20 cellular contexts compared by ENCODE assay signal in genomic region chr2:12636837-12637581, GRCh38.
DNase-seq lines count a peak whose midpoint lies in the region; ATAC-seq, FAIRE-seq and TF ChIP-seq lines count a peak whose summit lies in the region.
"Had no signal": no experiment of that assay in that cellular context is flagged by ENCODE, and none has a peak within 500 bp of the region (broad histone marks: within the 10 kb centered on the region; RNA-seq: fewer than 3 reads in every experiment).

No MANE protein-coding gene starts in this region.

- POLR2A ChIA-PET in endothelial cell of umbilical vein (lab: Charles Lee): no interaction called here

- no TSS peak for BruUV-seq in endothelial cell of umbilical vein (replicated peaks; lab: Mats Ljungman, UMichigan)

- H3K9me3 ChIP-seq in endothelial cell of umbilical vein (replicated peaks; ENCODE audit: control insufficient read depth, insufficient read depth, low read length): no peaks in the 10 kb centered on the region
- H3K9me3 ChIP-seq: gastroesophageal sphincter, suprapubic skin had no signal

- ATAC-seq in HG02840 (IDR thresholded peaks at IDR 0.05; ENCODE audit: low FRiP score, unreplicated experiment): no peak
- ATAC-seq in HG03045 (IDR thresholded peaks at IDR 0.05; ENCODE audit: unreplicated experiment): no peak
- ATAC-seq: gastroesophageal sphincter had no signal

- H3K4me2 ChIP-seq in endothelial cell of umbilical vein (ENCODE audit: insufficient read depth, low read length): no peak overlapping the region
- H3K4me2 ChIP-seq: PC-9 had no signal

- intact Hi-C loops in endothelial cell of umbilical vein (cut with micrococcal nuclease): no loop called here

- DNase-seq in stimulated activated CD4-positive, alpha-beta T cell treated with anti-CD3 and anti-CD28 coated beads, Interleukin-15, amount 100 ng/mL, for 24 hours: peak; percentile 5
- no peak for DNase-seq in stimulated activated CD4-positive, alpha-beta T cell treated with anti-CD3 and anti-CD28 coated beads, Interleukin-12 subunit alpha, Interleukin-12 subunit beta, amount 100 ng/mL, for 4 hours
- DNase-seq in endothelial cell of umbilical vein (ENCODE audit: low read depth, low spot score) (peak; percentile 93), mucosa of gallbladder (ENCODE audit: low spot score) (peak; percentile 32), NCI-H128 (lab: John Stamatoyannopoulos, UW; ENCODE audit: unreplicated experiment) (no peak), H7 (no peak)
- DNase-seq: endodermal cell, islet precursor cell, Kasumi-1, NCI-H1694, NCI-H524 treated with DMSO at 0.1 percent for 48 hours, PC-9, SW 1271 had no signal

- H3K9me1 ChIP-seq in endothelial cell of umbilical vein (replicated peaks; ENCODE audit: control insufficient read depth, extremely low read depth, insufficient read depth, low read length): no peaks in the 10 kb centered on the region

- H3K4me1 ChIP-seq in endothelial cell of umbilical vein (ENCODE audit: control insufficient read depth, extremely low read depth, insufficient read depth, low read length): no peaks in the 10 kb centered on the region
- H3K4me1 ChIP-seq: parathyroid adenoma, suprapubic skin had no signal

- H4K20me1 ChIP-seq in endothelial cell of umbilical vein (replicated peaks; ENCODE audit: control insufficient read depth, extremely low read depth, insufficient read depth, low read length): no peaks in the 10 kb centered on the region

- dilution Hi-C loops in endothelial cell of umbilical vein (cut with MboI; ENCODE audit: extremely low pct_ligation_motif_present, low sequenced_read_pairs): no loop called here

- TF ChIP-seq CTCF in endothelial cell of umbilical vein (IDR thresholded peaks at IDR 0.05; ENCODE audit: extremely low read depth in 1 of 2, insufficient read depth in 1 of 2, low read depth in 1 of 2, low read length in 2 of 2): no peak

- H3K27me3 ChIP-seq in endothelial cell of umbilical vein (ENCODE audit: control insufficient read depth in 2 of 2, insufficient read depth in 2 of 2, low read length in 2 of 2): no peaks in the 10 kb centered on the region
- no peaks in the 10 kb centered on the region for H3K27me3 ChIP-seq in H7 (ENCODE audit: control insufficient read depth, insufficient read depth, low read length)
- H3K27me3 ChIP-seq: gastroesophageal sphincter, suprapubic skin had no signal

- CTCF ChIA-PET in endothelial cell of umbilical vein (lab: Charles Lee): interaction anchor here (0.9 to 2.1 kb wide), 7 partner anchors 15 to 370 kb away, joined by 3 to 6 read pairs (median 3); no protein-coding TSS in a partner anchor

- no peaks in the 10 kb centered on the region for H3K36me3 ChIP-seq in endothelial cell of umbilical vein (ENCODE audit: control insufficient read depth in 2 of 2, extremely low read depth in 1 of 2, insufficient read depth in 2 of 2, low read length in 2 of 2)
- H3K36me3 ChIP-seq in H7 (replicated peaks; ENCODE audit: control insufficient read depth, insufficient read depth, low read length): no peaks in the 10 kb centered on the region
- H3K36me3 ChIP-seq: gastroesophageal sphincter, suprapubic skin had no signal

- H3K4me3 ChIP-seq in endothelial cell of umbilical vein (replicated peaks in 1 of 3; ENCODE audit: insufficient read depth in 1 of 3, low read depth in 1 of 3, low read length in 3 of 3): no peak overlapping the region
- no peak overlapping the region for H3K4me3 ChIP-seq in H7 (ENCODE audit: insufficient read depth, low read depth, low read length)
- H3K4me3 ChIP-seq: gastroesophageal sphincter, PC-9, suprapubic skin had no signal

- H2AFZ ChIP-seq in endothelial cell of umbilical vein (ENCODE audit: low read depth, low read length): no peak overlapping the region
- H2AFZ ChIP-seq: parathyroid adenoma, PC-9 had no signal

- H3K27ac ChIP-seq in endothelial cell of umbilical vein (ENCODE audit: insufficient read depth, low read depth, low read length): no peak overlapping the region
- H3K27ac ChIP-seq: gastroesophageal sphincter, parathyroid adenoma, PC-9, suprapubic skin, VCaP had no signal

- no peak for FAIRE-seq in endothelial cell of umbilical vein (lab: Jason Lieb, UNC)
- FAIRE-seq: G401.6 had no signal

- no peak overlapping the region for H3K9ac ChIP-seq in endothelial cell of umbilical vein (replicated peaks; ENCODE audit: extremely low read depth, insufficient read depth, low read length)
- H3K9ac ChIP-seq: parathyroid adenoma had no signal

- TF ChIP-seq POLR2A in endothelial cell of umbilical vein (IDR thresholded peaks at IDR 0.05; ENCODE audit: low read depth, low read length): no peak

- no peaks in the 10 kb centered on the region for H3K79me2 ChIP-seq in endothelial cell of umbilical vein (ENCODE audit: control insufficient read depth, insufficient read depth, low read length)
- H3K79me2 ChIP-seq: parathyroid adenoma had no signal

TF ChIP-seq in endothelial cell of umbilical vein, 7 proteins besides CTCF, POLR2A, EP300 and RAD21:
- TF ChIP-seq JUN (IDR thresholded peaks at IDR 0.05; ENCODE audit: borderline replicate concordance, insufficient read depth, insufficient read length, low read depth) (no peak), MYC (IDR thresholded peaks at IDR 0.05; ENCODE audit: low read depth, low read length) (no peak), FOS (IDR thresholded peaks at IDR 0.05; ENCODE audit: borderline replicate concordance, insufficient read depth, low read length) (no peak), GATA2 (IDR thresholded peaks at IDR 0.05; ENCODE audit: insufficient read depth, insufficient read length, low read depth, low read length) (no peak), EZH2 (IDR thresholded peaks at IDR 0.05; ENCODE audit: borderline replicate concordance, low read depth, low read length, severe bottlenecking) (no peak), MAX (IDR thresholded peaks at IDR 0.05; ENCODE audit: insufficient read depth, insufficient read length) (no peak), POLR2AphosphoS5 (IDR thresholded peaks at IDR 0.05; ENCODE audit: insufficient read depth, low read depth, low read length) (no peak)

Comparison
In these comparisons a context has a peak if more than half of its experiments do, and no peak if none do; other contexts are left out.
1. DNase-seq: peak in stimulated activated CD4-positive, alpha-beta T cell treated with anti-CD3 and anti-CD28 coated beads, Interleukin-15, amount 100 ng/mL, for 24 hours (single experiment), endothelial cell of umbilical vein (single experiment) and mucosa of gallbladder (single experiment); none in stimulated activated CD4-positive, alpha-beta T cell treated with anti-CD3 and anti-CD28 coated beads, Interleukin-12 subunit alpha, Interleukin-12 subunit beta, amount 100 ng/mL, for 4 hours (single experiment), NCI-H128 (single experiment) and H7 (single experiment).